ENCODE assay signal across 31 cellular contexts in genomic region chr11:131145806-131146205, GRCh38.
"Had no signal": no experiment of that assay in that cellular context is flagged by ENCODE, and none has a peak within 500 bp of the region (broad histone marks: within the 10 kb centered on the region; RNA-seq: fewer than 3 reads in every experiment).

No MANE protein-coding gene starts in this region.

- H3K27ac ChIP-seq: neutrophil, pancreas, psoas muscle, skin epidermis, spleen, suprapubic skin, testis, tibial artery, transverse colon, upper lobe of right lung, uterus had no signal

- H3K27ac Mint-ChIP-seq: naive thymus-derived CD8-positive, alpha-beta T cell; natural killer cell treated with Interleukin-12 subunit alpha and Interleukin-12 subunit beta and Interleukin-15 and Interleukin-18, amount 100 ng/mL, for 72 hours; nephron progenitor cell; progenitor cell of endocrine pancreas; stimulated activated memory B cell treated with anti-CD40 and anti-IgM and Interleukin-4, amounts not matched to agents 10 μg/mL and 1 μg/mL and 100 μg/mL, for 72 hours; stimulated activated naive CD8-positive, alpha-beta T cell treated with anti-CD3 and anti-CD28 coated beads, Interleukin-15, amount 100 ng/mL, for 72 hours; type B pancreatic cell had no signal

- H3K27me3 Mint-ChIP-seq: natural killer cell treated with Interleukin-12 subunit alpha and Interleukin-12 subunit beta and Interleukin-15 and Interleukin-18, amount 100 ng/mL, for 72 hours; stimulated activated memory B cell treated with anti-CD40 and anti-IgM and Interleukin-4, amounts not matched to agents 10 μg/mL and 1 μg/mL and 100 μg/mL, for 72 hours; stimulated activated naive CD8-positive, alpha-beta T cell treated with anti-CD3 and anti-CD28 coated beads, Interleukin-15, amount 100 ng/mL, for 72 hours had no signal

- H3K36me3 ChIP-seq: neutrophil, pancreas, spleen, suprapubic skin, tibial artery, transverse colon, upper lobe of right lung, uterus had no signal

- H3K27me3 ChIP-seq: neutrophil, pancreas, spleen, suprapubic skin, testis, tibial artery, transverse colon, upper lobe of right lung, uterus had no signal

- DNase-seq: naive thymus-derived CD8-positive, alpha-beta T cell; nephron progenitor cell; nucleus accumbens; pancreas; posterior cingulate gyrus; psoas muscle; right cardiac atrium; spleen; stimulated activated CD4-positive, alpha-beta T cell treated with anti-CD3 and anti-CD28 coated beads, Interleukin-12 subunit alpha, Interleukin-12 subunit beta, amount 100 ng/mL, for 4 hours; stimulated activated CD4-positive, alpha-beta T cell treated with anti-CD3 and anti-CD28 coated beads, Interleukin-1b, Interleukin-23, amount 100 ng/mL, for 48 hours; stimulated activated CD4-positive, alpha-beta T cell treated with anti-CD3 and anti-CD28 coated beads, Interleukin-4, amount 100 ng/mL, for 1 hour; stimulated activated CD4-positive, alpha-beta T cell treated with anti-CD3 and anti-CD28 coated beads, Interleukin-4, amount 100 ng/mL, for 4 hours; stimulated activated CD8-positive, alpha-beta memory T cell treated with anti-CD3 and anti-CD28 coated beads, Interleukin-4, amount 100 ng/mL, for 48 hours; stimulated activated naive CD4-positive, alpha-beta T cell; stimulated activated naive CD8-positive, alpha-beta T cell treated with anti-CD3 and anti-CD28 coated beads, Interleukin-15, amount 100 ng/mL, for 72 hours; stimulated activated naive CD8-positive, alpha-beta T cell treated with anti-CD3 and anti-CD28 coated beads, Interleukin-15, Interleukin-2, amounts not matched to agents 100 U/mL and 50 U/mL, for 24 hours; testis; tibial artery; transverse colon; upper lobe of right lung; uterus had no signal

- H3K36me3 Mint-ChIP-seq: naive thymus-derived CD8-positive, alpha-beta T cell; natural killer cell treated with Interleukin-12 subunit alpha and Interleukin-12 subunit beta and Interleukin-15 and Interleukin-18, amount 100 ng/mL, for 72 hours; stimulated activated memory B cell treated with anti-CD40 and anti-IgM and Interleukin-4, amounts not matched to agents 10 μg/mL and 1 μg/mL and 100 μg/mL, for 72 hours; type B pancreatic cell had no signal

- H3K4me3 Mint-ChIP-seq: naive thymus-derived CD8-positive, alpha-beta T cell; natural killer cell treated with Interleukin-12 subunit alpha and Interleukin-12 subunit beta and Interleukin-15 and Interleukin-18, amount 100 ng/mL, for 72 hours; nephron progenitor cell; neural crest cell; stimulated activated memory B cell treated with anti-CD40 and anti-IgM and Interleukin-4, amounts not matched to agents 10 μg/mL and 1 μg/mL and 100 μg/mL, for 72 hours; stimulated activated naive CD8-positive, alpha-beta T cell treated with anti-CD3 and anti-CD28 coated beads, Interleukin-15, amount 100 ng/mL, for 72 hours; type B pancreatic cell had no signal

- H3K4me3 ChIP-seq: pancreas, psoas muscle, skin epidermis, smooth muscle cell, spleen, suprapubic skin, testis, tibial artery, transverse colon, upper lobe of right lung, uterus had no signal

- H3K4me1 Mint-ChIP-seq: naive thymus-derived CD8-positive, alpha-beta T cell; nephron progenitor cell; neural crest cell; stimulated activated memory B cell treated with anti-CD40 and anti-IgM and Interleukin-4, amounts not matched to agents 10 μg/mL and 1 μg/mL and 100 μg/mL, for 72 hours; stimulated activated naive CD8-positive, alpha-beta T cell treated with anti-CD3 and anti-CD28 coated beads, Interleukin-15, amount 100 ng/mL, for 72 hours had no signal

- ATAC-seq: naive thymus-derived CD8-positive, alpha-beta T cell; natural killer cell treated with Interleukin-12 subunit alpha and Interleukin-12 subunit beta and Interleukin-15 and Interleukin-18, amount 100 ng/mL, for 72 hours; pancreas; psoas muscle; right cardiac atrium; sciatic nerve; stimulated activated memory B cell treated with anti-CD40 and anti-IgM and Interleukin-4, amounts not matched to agents 10 μg/mL and 1 μg/mL and 100 μg/mL, for 72 hours; stimulated activated naive CD8-positive, alpha-beta T cell treated with anti-CD3 and anti-CD28 coated beads, Interleukin-15, amount 100 ng/mL, for 72 hours; stimulated activated naive CD8-positive, alpha-beta T cell treated with anti-CD3 and anti-CD28 coated beads, Interleukin-15, Interleukin-2, amounts not matched to agents 100 U/mL and 50 U/mL, for 24 hours; upper lobe of right lung had no signal

- H3K9me3 Mint-ChIP-seq: nephron progenitor cell, type B pancreatic cell had no signal

- H3K9me3 ChIP-seq: neutrophil, pancreas, psoas muscle, spleen, suprapubic skin, testis, tibial artery, transverse colon, upper lobe of right lung, uterus had no signal
